Comparison of ENCODE assay signal across 9 cellular contexts in the genomic region with DNA sequence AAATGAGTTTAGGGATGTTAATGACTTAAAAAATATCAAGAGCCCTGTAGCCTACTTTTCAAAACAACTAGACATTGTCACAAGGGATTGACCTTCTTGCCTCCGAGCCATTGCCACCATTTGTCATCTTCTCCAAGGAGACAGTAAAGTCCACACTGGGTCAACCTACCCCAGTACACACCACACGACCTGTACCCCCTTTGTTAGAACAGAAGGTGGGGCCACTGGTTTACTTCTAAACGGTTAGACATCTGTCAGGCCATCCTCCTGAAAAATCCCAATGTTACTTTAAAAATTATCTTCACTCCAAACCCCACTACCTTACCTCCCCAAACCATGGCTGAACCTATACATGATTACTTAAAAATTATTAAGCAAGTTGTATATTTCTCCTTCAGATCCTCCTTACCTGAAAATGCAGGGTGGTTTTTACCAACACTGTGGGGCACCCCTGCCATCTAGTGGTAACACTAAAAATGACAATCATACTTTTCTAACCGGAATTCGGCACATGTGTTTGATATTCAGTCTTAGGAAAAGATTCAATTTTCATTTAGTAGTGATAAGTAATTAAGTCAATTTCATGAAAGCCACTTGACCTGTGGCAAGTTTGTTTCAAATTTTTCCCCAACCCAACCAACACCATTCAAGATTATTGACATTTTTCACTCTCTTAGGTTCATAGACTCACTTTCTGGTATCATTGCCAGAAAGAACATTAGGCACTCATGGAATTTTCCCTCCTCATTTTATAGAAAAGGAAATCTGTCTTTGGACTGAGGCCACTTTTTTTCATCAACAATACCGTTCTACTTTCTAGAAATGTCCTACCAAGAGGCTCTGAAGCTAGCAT.
DNase-seq lines count a peak whose midpoint lies in the region; ATAC-seq and TF ChIP-seq lines count a peak whose summit lies in the region.
"Had no signal": no experiment of that assay in that cellular context is flagged by ENCODE, and none has a peak within 500 bp of the region (broad histone marks: within the 10 kb centered on the region; RNA-seq: fewer than 3 reads in every experiment).

No MANE protein-coding gene starts in this region.

- POLR2A ChIA-PET in BJ (lab: Charles Lee) = no interaction called here
- POLR2A ChIA-PET in Panc1 (lab: Charles Lee) = no interaction called here

- peak; percentile 80 for TF ChIP-seq CTCF in BJ (IDR thresholded peaks at IDR 0.05; ENCODE audit: insufficient read depth, low read depth, low read length)
- peak; percentile 63; the same call in 1 of the 2 replicates for TF ChIP-seq CTCF in GM12875 (IDR thresholded peaks at IDR 0.05; ENCODE audit: borderline replicate concordance, insufficient read depth, low read depth, low read length)
- peak; percentile 81 for TF ChIP-seq CTCF in Panc1 (IDR thresholded peaks at IDR 0.05)
- TF ChIP-seq CTCF in right lobe of liver (IDR thresholded peaks at IDR 0.05) = peak; percentile 85 to 91 (median 86)
- TF ChIP-seq CTCF in transverse colon (IDR thresholded peaks at IDR 0.05) = peak; percentile 72 to 82 (median 79)

- in situ Hi-C loops in Panc1 (cut with HindIII; ENCODE audit: low pct_unique_long_range_greater_than_20kb, low sequenced_read_pairs) (no loop called here), transverse colon (cut with MboI; ENCODE audit: low pct_ligation_motif_present in 1 of 4, low pct_unique_long_range_greater_than_20kb in 1 of 4, low sequenced_read_pairs in 3 of 4) (loop anchor here in 2 of 4 donors (25.0 kb wide), 2 partner anchors 370 to 1870 kb away; no protein-coding TSS in a partner anchor)

- no peaks in the 10 kb centered on the region for H3K9me3 ChIP-seq in Panc1 (ENCODE audit: control insufficient read depth, insufficient read depth, low read depth, low read length)
- H3K9me3 ChIP-seq in right lobe of liver = no peaks in the 10 kb centered on the region
- no peaks in the 10 kb centered on the region for H3K9me3 ChIP-seq in transverse colon

- H3K27ac ChIP-seq in Panc1 (ENCODE audit: low read length) (no peak overlapping the region), right lobe of liver (no peak overlapping the region), transverse colon (no peak overlapping the region)

- TF ChIP-seq EP300 in transverse colon (IDR thresholded peaks at IDR 0.05; ENCODE audit: low read depth) = no peak

- ATAC-seq in Panc1 (no peak), right lobe of liver (peak; percentile 78 to 82 (median 80))

- H3K36me3 ChIP-seq in BJ (ENCODE audit: control insufficient read depth, insufficient read depth, low read length) (no peaks in the 10 kb centered on the region), Panc1 (ENCODE audit: control insufficient read depth, insufficient read depth, low read length) (no peaks in the 10 kb centered on the region), right lobe of liver (no peaks in the 10 kb centered on the region), transverse colon (no peaks in the 10 kb centered on the region)

- BruUV-seq in Panc1 (replicated peaks; lab: Mats Ljungman, UMichigan) = no TSS peak

- no peak for DNase-seq in BJ (ENCODE audit: low read depth)
- DNase-seq in HPDE6-E6E7 (ENCODE audit: extremely low spot score) = peak; percentile 23
- peak; percentile 33 for DNase-seq in Panc1 (ENCODE audit: low read depth, low spot score)
- peak; percentile 12 for DNase-seq in central memory CD4-positive, alpha-beta T cell
- DNase-seq in right lobe of liver = peak in 1 of 3 donors; percentile 44
- DNase-seq in transverse colon = peak; percentile 10
- DNase-seq in mesenteric fat pad (ENCODE audit: low spot score) = no peak
- DNase-seq: left cardiac atrium had no signal

- 19% methylated on average over 6 of the region's 6 CpGs for WGBS in right lobe of liver (ENCODE audit: insufficient coverage, low coverage, low lambda C conversion rate, missing lambda C conversion rate)
- WGBS in transverse colon (ENCODE audit: low coverage in 1 of 2), 2 donors = 11 to 22% methylated on average over 3 to 6 of the region's 6 CpGs

- no peak for TF ChIP-seq POLR2A in right lobe of liver (IDR thresholded peaks at IDR 0.05)
- no peak for TF ChIP-seq POLR2A in transverse colon (IDR thresholded peaks at IDR 0.05)

- H3K4me1 ChIP-seq in Panc1 (ENCODE audit: control insufficient read depth, insufficient read depth, low read length) (no peaks in the 10 kb centered on the region), right lobe of liver (no peaks in the 10 kb centered on the region), transverse colon (no peaks in the 10 kb centered on the region)

- CTCF ChIA-PET in BJ (lab: Yijun Ruan, JAX) = interaction anchor here (0.5 to 1.3 kb wide), 3 partner anchors 10 to 17 kb away, joined by 3 to 5 read pairs (median 4); no protein-coding TSS in a partner anchor
- CTCF ChIA-PET in Panc1 (lab: Charles Lee) = no interaction called here

- no peak overlapping the region for H3K4me3 ChIP-seq in BJ (ENCODE audit: low read depth, low read length)
- H3K4me3 ChIP-seq in GM12875 (ENCODE audit: low read depth, low read length) = no peak overlapping the region
- no peak overlapping the region for H3K4me3 ChIP-seq in Panc1 (ENCODE audit: low read depth in 2 of 2, low read length in 2 of 2)
- H3K4me3 ChIP-seq in right lobe of liver = no peak overlapping the region
- no peak overlapping the region for H3K4me3 ChIP-seq in transverse colon

- no peaks in the 10 kb centered on the region for H3K27me3 ChIP-seq in BJ (ENCODE audit: control insufficient read depth, insufficient read depth, low read length)
- peaks cover 5% of the 10 kb centered on the region; the same call in 1 of the 2 replicates for H3K27me3 ChIP-seq in Panc1 (ENCODE audit: control insufficient read depth, insufficient read depth, low read length)
- no peaks in the 10 kb centered on the region for H3K27me3 ChIP-seq in right lobe of liver
- no peaks in the 10 kb centered on the region for H3K27me3 ChIP-seq in transverse colon

- intact Hi-C loops in Panc1 (cut with micrococcal nuclease; ENCODE audit: unreplicated experiment) (loop anchor here (5.0 to 10.0 kb wide), 2 partner anchors 368 to 1870 kb away; no protein-coding TSS in a partner anchor), right lobe of liver (cut with DNase I) (no loop called here), transverse colon (cut with DNase I; ENCODE audit: low total_unique reads) (no loop called here)

Comparison
In these comparisons a context has a peak if more than half of its experiments do, and no peak if none do; other contexts are left out.
1. DNase-seq: peak in HPDE6-E6E7 (single experiment), Panc1 (single experiment), central memory CD4-positive, alpha-beta T cell (single experiment) and transverse colon (single experiment); none in BJ (single experiment) and mesenteric fat pad (single experiment).
2. Peak in every context shown above with its lines, with median percentiles within 50 percentile points of each other: CTCF ChIP-seq.